Comparison of ENCODE assay signal across 9 cellular contexts in genomic region chr11:69337211-69337721, GRCh38. TPM values are rescaled to one million over a fixed set of nuclear protein-coding genes. Genes with fewer than 3 reads are reported as not detected.
DNase-seq lines count a peak whose midpoint lies in the region; ATAC-seq lines count a peak whose summit lies in the region.
"Had no signal": no experiment of that assay in that cellular context is flagged by ENCODE, and none has a peak within 500 bp of the region (broad histone marks: within the 10 kb centered on the region; RNA-seq: fewer than 3 reads in every experiment).

No MANE protein-coding gene starts in this region.

- peaks cover 18% of the 10 kb centered on the region for H3K9me3 Mint-ChIP-seq in activated CD4-positive, alpha-beta T cell treated with anti-CD3 and anti-CD28 coated beads for 36 hours (ENCODE audit: low read depth)

- CTCF ChIA-PET in activated CD4-positive, alpha-beta T cell treated with anti-CD3 and anti-CD28 coated beads for 36 hours (lab: Charles Lee) = interaction anchor here (0.6 to 1.4 kb wide), 2 partner anchors 12 to 44 kb away, joined by 4 read pairs; no protein-coding TSS in a partner anchor

- no peak overlapping the region for H3K4me3 ChIP-seq in effector memory CD4-positive, alpha-beta T cell (ENCODE audit: insufficient read depth, low read depth, low read length, poor library complexity, severe bottlenecking)

- DNase-seq in activated CD4-positive, alpha-beta T cell treated with anti-CD3 and anti-CD28 coated beads for 36 hours = peak; percentile 63
- DNase-seq in activated CD4-positive, alpha-beta T cell treated with anti-CD3 and anti-CD28 coated beads for 1 hour = no peak
- DNase-seq in RPMI7951 (ENCODE audit: low read depth) (peak; percentile 58), left cardiac atrium (no peak), DMS79 treated with DMSO at 0.1 percent for 48 hours (lab: John Stamatoyannopoulos, UW) (no peak), Right ventricle myocardium inferior (ENCODE audit: missing footprints) (no peak)
- DNase-seq in effector memory CD4-positive, alpha-beta T cell = no peak
- peak; percentile 5 to 7 for DNase-seq in stimulated activated CD8-positive, alpha-beta memory T cell treated with anti-CD3 and anti-CD28 coated beads, Interleukin-2, amount 100 ng/mL, for 48 hours (ENCODE audit: low read depth in 2 of 2)

- H3K4me1 Mint-ChIP-seq in activated CD4-positive, alpha-beta T cell treated with anti-CD3 and anti-CD28 coated beads for 36 hours = peaks cover 36% of the 10 kb centered on the region

- intact Hi-C loops in activated CD4-positive, alpha-beta T cell treated with anti-CD3 and anti-CD28 coated beads for 36 hours (cut with DNase I, micrococcal nuclease) = loop anchor here (1.0 to 5.0 kb wide), 4 partner anchors 16 to 214 kb away; no protein-coding TSS in a partner anchor
- intact Hi-C loops in left cardiac atrium (cut with DNase I) (no loop called here), Right ventricle myocardium inferior (cut with DNase I) (no loop called here)

- no peaks in the 10 kb centered on the region for H3K27me3 Mint-ChIP-seq in activated CD4-positive, alpha-beta T cell treated with anti-CD3 and anti-CD28 coated beads for 36 hours

- H3K27me3 ChIP-seq in effector memory CD4-positive, alpha-beta T cell (replicated peaks; ENCODE audit: control insufficient read depth, insufficient read depth, low read length, poor library complexity, severe bottlenecking) = no peaks in the 10 kb centered on the region

- H3K9me3 ChIP-seq in effector memory CD4-positive, alpha-beta T cell (ENCODE audit: control insufficient read depth, low read length) = no peaks in the 10 kb centered on the region

- peaks cover 11% of the 10 kb centered on the region for H3K36me3 Mint-ChIP-seq in activated CD4-positive, alpha-beta T cell treated with anti-CD3 and anti-CD28 coated beads for 36 hours (ENCODE audit: low read depth)

- H3K36me3 ChIP-seq in effector memory CD4-positive, alpha-beta T cell (ENCODE audit: control insufficient read depth, insufficient read depth, low read length) = no peaks in the 10 kb centered on the region

- H3K4me3 Mint-ChIP-seq in activated CD4-positive, alpha-beta T cell treated with anti-CD3 and anti-CD28 coated beads for 36 hours = peak overlapping the region; percentile 15

- peak; percentile 87 for ATAC-seq in activated CD4-positive, alpha-beta T cell treated with anti-CD3 and anti-CD28 coated beads for 36 hours
- ATAC-seq in left cardiac atrium = no peak
- no peak for ATAC-seq in Right ventricle myocardium inferior

- POLR2A ChIA-PET in activated CD4-positive, alpha-beta T cell treated with anti-CD3 and anti-CD28 coated beads for 36 hours (lab: Charles Lee) = no interaction called here

- peaks cover 6% of the 10 kb centered on the region for H3K4me1 ChIP-seq in effector memory CD4-positive, alpha-beta T cell (ENCODE audit: control insufficient read depth, insufficient read depth, low read length, poor library complexity, severe bottlenecking)

- peak overlapping the region; percentile 9 for H3K27ac ChIP-seq in effector memory CD4-positive, alpha-beta T cell (ENCODE audit: insufficient read depth, low read length, poor library complexity, severe bottlenecking)

- H3K27ac Mint-ChIP-seq in activated CD4-positive, alpha-beta T cell treated with anti-CD3 and anti-CD28 coated beads for 36 hours = peak overlapping the region; percentile 70

RNA-seq across cellular contexts. Expression of gene MYEOV, which starts 43.3 kb away (rescaled TPM):
- total RNA-seq in activated CD4-positive, alpha-beta T cell treated with anti-CD3 and anti-CD28 coated beads for 36 hours = not detected
- 8.3 and 9.5 TPM in 2 replicates for total RNA-seq in RPMI7951 (2014; rRNA removed; shearing (Covaris generic))
- total RNA-seq in left cardiac atrium = 1 to 10 TPM in 1 of 2 donors, under 1 TPM in 1; 0.16 to 2.9 TPM
- total RNA-seq in Right ventricle myocardium inferior = not detected
- total RNA-seq: urinary bladder had no signal

Comparison
In these comparisons a context has a peak if more than half of its experiments do, and no peak if none do; other contexts are left out.
1. DNase-seq: peak in activated CD4-positive, alpha-beta T cell treated with anti-CD3 and anti-CD28 coated beads for 36 hours (single experiment), RPMI7951 (single experiment) and stimulated activated CD8-positive, alpha-beta memory T cell treated with anti-CD3 and anti-CD28 coated beads, Interleukin-2, amount 100 ng/mL, for 48 hours (2 of 2); none in activated CD4-positive, alpha-beta T cell treated with anti-CD3 and anti-CD28 coated beads for 1 hour (single experiment), effector memory CD4-positive, alpha-beta T cell (0 of 3), left cardiac atrium (single experiment), DMS79 treated with DMSO at 0.1 percent for 48 hours (single experiment) and Right ventricle myocardium inferior (single experiment).
2. intact Hi-C loops: an anchor here in activated CD4-positive, alpha-beta T cell treated with anti-CD3 and anti-CD28 coated beads for 36 hours (1.0 to 5.0 kb wide); none called in left cardiac atrium and Right ventricle myocardium inferior.